ENCODE assay signal across 15 cellular contexts in genomic region chr22:18048441-18048898, GRCh38. TPM values are rescaled to one million over a fixed set of nuclear protein-coding genes. Genes with fewer than 3 reads are reported as not detected.
A peak's percentile ranks its signal among the peaks of the same experiment; 100 is the strongest.
DNase-seq lines count a peak whose midpoint lies in the region; ATAC-seq, FAIRE-seq and TF ChIP-seq lines count a peak whose summit lies in the region.
"Had no signal": no experiment of that assay in that cellular context is flagged by ENCODE, and none has a peak within 500 bp of the region (broad histone marks: within the 10 kb centered on the region; RNA-seq: fewer than 3 reads in every experiment).

No MANE protein-coding gene starts in this region.

- WGBS in suprapubic skin = 40% methylated on average over 28 of the region's 29 CpGs
- WGBS in HepG2 (ENCODE audit: low lambda C conversion rate) = 86% methylated on average over 29 of the region's 29 CpGs

- H4K20me1 ChIP-seq in astrocyte (ENCODE audit: insufficient read depth, low read length) (no peaks in the 10 kb centered on the region), HepG2 (ENCODE audit: insufficient read depth, low read length) (no peaks in the 10 kb centered on the region)

- H2AFZ ChIP-seq in astrocyte (ENCODE audit: low read depth, low read length) (peak overlapping the region; percentile 67), HepG2 (ENCODE audit: low read length) (no peak overlapping the region)

- H3K27me3 Mint-ChIP-seq in astrocyte (ENCODE audit: low read depth, unreplicated experiment) = peaks cover 3% of the 10 kb centered on the region
- peaks cover 7% of the 10 kb centered on the region for H3K27me3 Mint-ChIP-seq in activated T-cell treated with anti-CD3 and anti-CD28 coated beads, Interleukin-2, amount 50 U/mL, for 4 hours (ENCODE audit: low read depth)

- H3K9me3 ChIP-seq in astrocyte (ENCODE audit: insufficient read depth, low read depth, low read length) = no peaks in the 10 kb centered on the region
- no peaks in the 10 kb centered on the region for H3K9me3 ChIP-seq in lower lobe of right lung
- H3K9me3 ChIP-seq in suprapubic skin = no peaks in the 10 kb centered on the region
- no peaks in the 10 kb centered on the region for H3K9me3 ChIP-seq in HepG2 (ENCODE audit: low read length)
- H3K9me3 ChIP-seq: uterus had no signal

- H3K4me2 ChIP-seq in astrocyte (ENCODE audit: low read length) = peak overlapping the region; percentile 42
- H3K4me2 ChIP-seq in HepG2 (ENCODE audit: low read depth, low read length) = no peak overlapping the region

- peak overlapping the region; percentile 26 for H3K27ac Mint-ChIP-seq in astrocyte (ENCODE audit: unreplicated experiment)

- no peak overlapping the region for H3K4me3 ChIP-seq in astrocyte (ENCODE audit: insufficient read depth, low read depth, low read length)
- H3K4me3 ChIP-seq in lower lobe of right lung = peak overlapping the region; percentile 19
- peak overlapping the region; percentile 33 for H3K4me3 ChIP-seq in suprapubic skin
- no peak overlapping the region for H3K4me3 ChIP-seq in HepG2 (replicated peaks in 1 of 3; ENCODE audit: insufficient read depth in 1 of 3, low read depth in 2 of 3, low read length in 3 of 3)
- H3K4me3 ChIP-seq: lung, uterus had no signal

- CTCF ChIA-PET in HEK293T (lab: Yijun Ruan, JAX) (no interaction called here), HepG2 (lab: Yijun Ruan, JAX; ENCODE audit: low intra/inter-chr PET ratio, low total read pairs) (no interaction called here)

- no peak overlapping the region for H3K4me3 Mint-ChIP-seq in astrocyte (ENCODE audit: unreplicated experiment)
- no peak overlapping the region for H3K4me3 Mint-ChIP-seq in activated T-cell treated with anti-CD3 and anti-CD28 coated beads, Interleukin-2, amount 50 U/mL, for 4 hours

- H3K4me1 ChIP-seq in astrocyte (ENCODE audit: insufficient read depth, low read length) = peaks cover 9% of the 10 kb centered on the region
- H3K4me1 ChIP-seq in lower lobe of right lung = no peaks in the 10 kb centered on the region
- peaks cover 33% of the 10 kb centered on the region for H3K4me1 ChIP-seq in suprapubic skin
- H3K4me1 ChIP-seq in HepG2 (ENCODE audit: insufficient read depth, low read length) = peaks cover 39% of the 10 kb centered on the region
- H3K4me1 ChIP-seq: uterus had no signal

- DNase-seq in ELR (ENCODE audit: low read depth) (peak; percentile 42), astrocyte (ENCODE audit: low read depth) (no peak), lower lobe of right lung (no peak), suprapubic skin (ENCODE audit: low spot score in 2 of 2) (no peak), GM19238 (ENCODE audit: insufficient read length, low spot score) (no peak), HEK293T (ENCODE audit: extremely low spot score) (no peak), HepG2 (ENCODE audit: low spot score) (no peak)
- no peak for DNase-seq in activated T-cell treated with anti-CD3 and anti-CD28 coated beads, Interleukin-2, amount 50 U/mL, for 4 hours
- DNase-seq: activated CD4-positive, alpha-beta T cell treated with anti-CD3 and anti-CD28 coated beads, Interleukin-2, amount 50 U/mL, for 4 hours; activated gamma-delta T cell; glutamatergic neuron; NCI-H1048; NCI-H748 treated with DMSO at 0.1 percent for 48 hours had no signal

- no peaks in the 10 kb centered on the region for H3K36me3 Mint-ChIP-seq in astrocyte (ENCODE audit: low read depth, unreplicated experiment)
- H3K36me3 Mint-ChIP-seq in activated T-cell treated with anti-CD3 and anti-CD28 coated beads, Interleukin-2, amount 50 U/mL, for 4 hours (ENCODE audit: insufficient read depth) = no peaks in the 10 kb centered on the region

- TF ChIP-seq RAD21 in HepG2 (CRISPR knock-in tag; IDR thresholded peaks at IDR 0.05) = no peak

- BruUV-seq in HepG2 (replicated peaks; lab: Mats Ljungman, UMichigan) = no TSS peak

- in situ Hi-C loops in HepG2 (cut with HindIII; ENCODE audit: extremely low pct_ligation_motif_present, low pct_unique_long_range_greater_than_20kb) = no loop called here

- no peaks in the 10 kb centered on the region for H3K27me3 ChIP-seq in astrocyte (ENCODE audit: insufficient read depth, low read length)
- H3K27me3 ChIP-seq in lower lobe of right lung (ENCODE audit: low read depth) = no peaks in the 10 kb centered on the region
- no peaks in the 10 kb centered on the region for H3K27me3 ChIP-seq in suprapubic skin
- H3K27me3 ChIP-seq in HepG2 (ENCODE audit: control insufficient read depth in 1 of 2, insufficient read depth in 2 of 2, low read length in 2 of 2) = no peaks in the 10 kb centered on the region
- H3K27me3 ChIP-seq: uterus had no signal

- H3K79me2 ChIP-seq in astrocyte (ENCODE audit: insufficient read depth, low read length) (no peaks in the 10 kb centered on the region), HepG2 (ENCODE audit: insufficient read depth, low read length) (no peaks in the 10 kb centered on the region)

- ATAC-seq in lower lobe of right lung (peak in 1 of 2 donors; percentile 52), HepG2 (no peak)
- ATAC-seq in activated T-cell treated with anti-CD3 and anti-CD28 coated beads, Interleukin-2, amount 50 U/mL, for 4 hours = no peak

- FAIRE-seq in astrocyte (lab: Jason Lieb, UNC) (no peak), HepG2 (lab: Jason Lieb, UNC) (no peak)

- POLR2A ChIA-PET in HEK293T (lab: Yijun Ruan, JAX) = no interaction called here
- POLR2A ChIA-PET in HepG2 (lab: Yijun Ruan, JAX) = no interaction called here

- intact Hi-C loops in lower lobe of right lung (cut with DNase I) (no loop called here), HepG2 (cut with micrococcal nuclease; ENCODE audit: unreplicated experiment) (no loop called here)

- TF ChIP-seq EP300 in suprapubic skin (IDR thresholded peaks at IDR 0.05) = no peak
- no peak for TF ChIP-seq EP300 in HepG2 (IDR thresholded peaks at IDR 0.05; ENCODE audit: low read depth in 2 of 2, low read length in 2 of 2)
- no peak for TF ChIP-seq EP300 in HepG2 (CRISPR knock-in tag; IDR thresholded peaks at IDR 0.05; ENCODE audit: borderline replicate concordance)

- peaks cover 1% of the 10 kb centered on the region for H3K9me3 Mint-ChIP-seq in astrocyte (ENCODE audit: unreplicated experiment)
- no peaks in the 10 kb centered on the region for H3K9me3 Mint-ChIP-seq in activated T-cell treated with anti-CD3 and anti-CD28 coated beads, Interleukin-2, amount 50 U/mL, for 4 hours

- TF ChIP-seq CTCF in astrocyte (IDR thresholded peaks at IDR 0.05; ENCODE audit: insufficient read depth, low read depth, low read length) (no peak), lower lobe of right lung (IDR thresholded peaks at IDR 0.05) (no peak), suprapubic skin (IDR thresholded peaks at IDR 0.05) (no peak), HepG2 (CRISPR knock-in tag; IDR thresholded peaks at IDR 0.05) (no peak)

- H3K4me1 Mint-ChIP-seq in astrocyte (ENCODE audit: low read depth, unreplicated experiment) = peaks cover 5% of the 10 kb centered on the region
- H3K4me1 Mint-ChIP-seq in activated T-cell treated with anti-CD3 and anti-CD28 coated beads, Interleukin-2, amount 50 U/mL, for 4 hours (ENCODE audit: low read depth) = no peaks in the 10 kb centered on the region

- H3K36me3 ChIP-seq in astrocyte (ENCODE audit: insufficient read depth, low read length) (no peaks in the 10 kb centered on the region), lower lobe of right lung (no peaks in the 10 kb centered on the region), suprapubic skin (no peaks in the 10 kb centered on the region), HepG2 (replicated peaks in 1 of 2; ENCODE audit: control insufficient read depth in 1 of 2, insufficient read depth in 2 of 2, low read length in 2 of 2) (no peaks in the 10 kb centered on the region)
- H3K36me3 ChIP-seq: uterus had no signal

- no peak for TF ChIP-seq POLR2A in suprapubic skin (IDR thresholded peaks at IDR 0.05)
- TF ChIP-seq POLR2A in HepG2 (IDR thresholded peaks at IDR 0.05; ENCODE audit: insufficient read depth in 1 of 2, low read depth in 2 of 2, low read length in 2 of 2) = no peak

- H3K27ac ChIP-seq in astrocyte (ENCODE audit: low read depth, low read length) = no peak overlapping the region
- no peak overlapping the region for H3K27ac ChIP-seq in lower lobe of right lung
- H3K27ac ChIP-seq in suprapubic skin = peak overlapping the region; percentile 35
- no peak overlapping the region for H3K27ac ChIP-seq in HepG2 (ENCODE audit: extremely low read length, insufficient read depth, low read length)

- H3K9ac ChIP-seq in astrocyte (ENCODE audit: low read length) (no peak overlapping the region), HepG2 (ENCODE audit: insufficient read depth, low read depth, low read length) (no peak overlapping the region)

RNA-seq across cellular contexts. Expression of gene MICAL3, which starts 24.1 kb away (rescaled TPM):
- total RNA-seq in astrocyte (101 and 113 TPM in 2 replicates), lower lobe of right lung (23.5 TPM), suprapubic skin (10 to 100 TPM; 30.4 to 57.1 (median 37.7) TPM), HepG2 (2016; rRNA removed; fragmentation: Illumina TruSeq; extraction: Trizol) (9.5 and 12.5 TPM in 2 replicates)
- 2.6 and 2.9 TPM in 2 replicates for total RNA-seq in HepG2 (2016; cell fraction: cytosol; rRNA removed; fragmentation: Illumina TruSeq; extraction: Trizol; ENCODE audit: low read depth)
- total RNA-seq in HepG2 (2016; cell fraction: insoluble cytoplasmic fraction; rRNA removed; fragmentation: Illumina TruSeq; extraction: Trizol) = 8.6 and 11.9 TPM in 2 replicates
- total RNA-seq in HepG2 (2016; cell fraction: membrane; rRNA removed; fragmentation: Illumina TruSeq; extraction: Trizol) = 4.2 and 6.1 TPM in 2 replicates
- total RNA-seq in HepG2 (2016; cell fraction: nucleus; rRNA removed; fragmentation: Illumina TruSeq; extraction: Trizol) = 31.3 and 35.0 TPM in 2 replicates
- 5.3 and 5.6 TPM in 2 replicates for polyA plus RNA-seq in HepG2 (2011; rRNA removed)
- polyA plus RNA-seq in HepG2 (2011; cell fraction: cytosol; rRNA removed) = 2.5 and 3.1 TPM in 2 replicates
- polyA plus RNA-seq in HepG2 (2011; cell fraction: nucleus; rRNA removed) = 32.9 and 43.0 TPM in 2 replicates
- polyA plus RNA-seq in HepG2 (2012) = 9.2 and 10.8 TPM in 2 replicates
- 0.59 and 1.1 TPM in 2 replicates for polyA plus RNA-seq in HepG2 (2016; cell fraction: cytosol; fragmentation: Illumina TruSeq; extraction: Trizol; ENCODE audit: low read depth)
- 3.5 and 3.6 TPM in 2 replicates for polyA plus RNA-seq in HepG2 (2016; cell fraction: insoluble cytoplasmic fraction; fragmentation: Illumina TruSeq; extraction: Trizol; ENCODE audit: low read depth)
- polyA plus RNA-seq in HepG2 (2016; cell fraction: membrane; fragmentation: Illumina TruSeq; extraction: Trizol; ENCODE audit: low read depth) = 0.53 and 1.1 TPM in 2 replicates
- 34.4 and 36.4 TPM in 2 replicates for polyA plus RNA-seq in HepG2 (2016; cell fraction: nucleus; fragmentation: Illumina TruSeq; extraction: Trizol; ENCODE audit: insufficient read depth, low read depth)
- 12.7 and 28.5 TPM in 2 replicates for polyA minus RNA-seq in HepG2 (2011; rRNA and poly(A)+ RNA removed; ENCODE audit: low replicate concordance)
- polyA minus RNA-seq in HepG2 (2011; cell fraction: cytosol; rRNA and poly(A)+ RNA removed) = 3.7 and 4.4 TPM in 2 replicates
- polyA minus RNA-seq in HepG2 (2011; cell fraction: nucleus; rRNA and poly(A)+ RNA removed) = 28.5 and 33.0 TPM in 2 replicates
- 10 to 100 TPM; 33.9 to 39.6 (median 35.1) TPM for total RNA-seq in activated T-cell treated with anti-CD3 and anti-CD28 coated beads, Interleukin-2, amount 50 U/mL, for 4 hours

RNA-seq across cellular contexts. Expression of gene PEX26, which starts 29.3 kb away (rescaled TPM):
- total RNA-seq in astrocyte = 41.7 and 41.9 TPM in 2 replicates
- 31.5 TPM for total RNA-seq in lower lobe of right lung
- 10 to 100 TPM; 31.7 to 47.3 (median 39.1) TPM for total RNA-seq in suprapubic skin
- 25.1 and 30.6 TPM in 2 replicates for total RNA-seq in HepG2 (2016; rRNA removed; fragmentation: Illumina TruSeq; extraction: Trizol)
- 3.6 and 6.1 TPM in 2 replicates for total RNA-seq in HepG2 (2016; cell fraction: cytosol; rRNA removed; fragmentation: Illumina TruSeq; extraction: Trizol; ENCODE audit: low read depth)
- 26.6 and 27.5 TPM in 2 replicates for total RNA-seq in HepG2 (2016; cell fraction: insoluble cytoplasmic fraction; rRNA removed; fragmentation: Illumina TruSeq; extraction: Trizol)
- 23.5 and 27.1 TPM in 2 replicates for total RNA-seq in HepG2 (2016; cell fraction: membrane; rRNA removed; fragmentation: Illumina TruSeq; extraction: Trizol)
- 13.8 and 17.8 TPM in 2 replicates for total RNA-seq in HepG2 (2016; cell fraction: nucleus; rRNA removed; fragmentation: Illumina TruSeq; extraction: Trizol)
- 10.6 and 15.4 TPM in 2 replicates for polyA plus RNA-seq in HepG2 (2011; rRNA removed)
- 12.4 and 12.5 TPM in 2 replicates for polyA plus RNA-seq in HepG2 (2011; cell fraction: cytosol; rRNA removed)
- 13.5 and 14.8 TPM in 2 replicates for polyA plus RNA-seq in HepG2 (2011; cell fraction: nucleus; rRNA removed)
- 13.4 and 14.4 TPM in 2 replicates for polyA plus RNA-seq in HepG2 (2012)
- 4.6 and 6.3 TPM in 2 replicates for polyA plus RNA-seq in HepG2 (2016; cell fraction: cytosol; fragmentation: Illumina TruSeq; extraction: Trizol; ENCODE audit: low read depth)
- polyA plus RNA-seq in HepG2 (2016; cell fraction: insoluble cytoplasmic fraction; fragmentation: Illumina TruSeq; extraction: Trizol; ENCODE audit: low read depth) = 25.9 and 26.3 TPM in 2 replicates
- 15.8 and 17.3 TPM in 2 replicates for polyA plus RNA-seq in HepG2 (2016; cell fraction: membrane; fragmentation: Illumina TruSeq; extraction: Trizol; ENCODE audit: low read depth)
- 17.9 and 18.6 TPM in 2 replicates for polyA plus RNA-seq in HepG2 (2016; cell fraction: nucleus; fragmentation: Illumina TruSeq; extraction: Trizol; ENCODE audit: insufficient read depth, low read depth)
- polyA minus RNA-seq in HepG2 (2011; rRNA and poly(A)+ RNA removed; ENCODE audit: low replicate concordance) = 35.9 and 42.8 TPM in 2 replicates
- 9.6 and 11.4 TPM in 2 replicates for polyA minus RNA-seq in HepG2 (2011; cell fraction: cytosol; rRNA and poly(A)+ RNA removed)
- 11.6 and 14.2 TPM in 2 replicates for polyA minus RNA-seq in HepG2 (2011; cell fraction: nucleus; rRNA and poly(A)+ RNA removed)
- 10 to 100 TPM; 51.3 to 68.3 (median 58.2) TPM for total RNA-seq in activated T-cell treated with anti-CD3 and anti-CD28 coated beads, Interleukin-2, amount 50 U/mL, for 4 hours

Comparison
In these comparisons a context has a peak if more than half of its experiments do, and no peak if none do; other contexts are left out.
1. H3K4me3 ChIP-seq: peak in lower lobe of right lung (single experiment) and suprapubic skin (single experiment); none in astrocyte (single experiment) and HepG2 (0 of 3).